25 cellular contexts compared by ENCODE assay signal in genomic region chr14:102999227-102999895, GRCh38.
"Had no signal": no experiment of that assay in that cellular context is flagged by ENCODE, and none has a peak within 500 bp of the region (broad histone marks: within the 10 kb centered on the region; RNA-seq: fewer than 3 reads in every experiment).

No MANE protein-coding gene starts in this region.

- ATAC-seq: activated CD8-positive, alpha-beta memory T cell treated with anti-CD3 and anti-CD28 coated beads, Interleukin-2, amount 10 ng/mL, durations not matched to agents 7 days and 5 days; activated CD8-positive, alpha-beta T cell treated with anti-CD3 and anti-CD28 coated beads, Interleukin-2, amount 10 ng/mL, durations not matched to agents 7 days and 5 days; esophagus mucosa; foreskin keratinocyte; heart left ventricle; left lobe of liver; lower lobe of right lung; natural killer cell; stimulated activated naive CD8-positive, alpha-beta T cell treated with anti-CD3 and anti-CD28 coated beads, Interleukin-15, Interleukin-2, amounts not matched to agents 100 U/mL and 50 U/mL, for 24 hours had no signal

- H3K4me1 ChIP-seq: ascending aorta, lower lobe of right lung, testis had no signal

- H3K27me3 ChIP-seq: ascending aorta, foreskin keratinocyte, heart left ventricle, testis, transverse colon had no signal

- H3K4me3 Mint-ChIP-seq: activated B cell treated with CpG ODN at 0.5 μM for 24 hours; activated CD8-positive, alpha-beta memory T cell treated with anti-CD3 and anti-CD28 coated beads, Interleukin-2, amount 10 ng/mL, durations not matched to agents 7 days and 5 days; activated CD8-positive, alpha-beta T cell treated with anti-CD3 and anti-CD28 coated beads, Interleukin-2, amount 10 ng/mL, durations not matched to agents 7 days and 5 days; activated naive CD8-positive, alpha-beta T cell; natural killer cell; T-helper 1 cell treated with Interleukin-12 subunit alpha and Interleukin-12 subunit beta and Interleukin-4 antibody, amounts not matched to agents 30 μg/mL and 1 μg/mL, for 36 hours had no signal

- H3K4me3 ChIP-seq: ascending aorta, heart left ventricle, lower lobe of right lung, testis, transverse colon had no signal

- H3K9me3 ChIP-seq: ascending aorta, heart left ventricle, lower lobe of right lung, testis, transverse colon had no signal

- H3K9me3 Mint-ChIP-seq: activated B cell treated with CpG ODN at 0.5 μM for 24 hours; activated T-helper 2 cell treated with anti-CD3 and anti-CD28 coated beads, Interferon-gamma antibody, Interleukin-2, Interleukin-4, amounts not matched to agents 10 μg/mL and 5 μg/mL and 100 μg/mL, durations not matched to agents 14 hours and 24 hours and 36 hours; natural killer cell; T-helper 1 cell treated with Interleukin-12 subunit alpha and Interleukin-12 subunit beta and Interleukin-4 antibody, amounts not matched to agents 30 μg/mL and 1 μg/mL, for 36 hours had no signal

- DNase-seq: activated B cell treated with CpG ODN at 0.5 μM for 24 hours; activated CD8-positive, alpha-beta memory T cell treated with anti-CD3 and anti-CD28 coated beads, Interleukin-2, amount 10 ng/mL, durations not matched to agents 7 days and 5 days; activated CD8-positive, alpha-beta T cell treated with anti-CD3 and anti-CD28 coated beads, Interleukin-2, amount 10 ng/mL, durations not matched to agents 7 days and 5 days; activated naive CD4-positive, alpha-beta T cell treated with Interleukin-2 at 50 U/mL for 16 hours; activated T-cell treated with anti-CD3 and anti-CD28 coated beads, Interleukin-2, amount 50 U/mL, for 48 hours; central memory CD4-positive, alpha-beta T cell; foreskin keratinocyte; kidney glomerular epithelial cell; lower lobe of right lung; mesenchymal stem cell; natural killer cell; right cardiac atrium; stimulated activated CD4-positive, alpha-beta T cell treated with anti-CD3 and anti-CD28 coated beads, Interleukin-2, amount 100 ng/mL, for 48 hours; stimulated activated naive CD8-positive, alpha-beta T cell treated with anti-CD3 and anti-CD28 coated beads, Interleukin-15, Interleukin-2, amounts not matched to agents 100 U/mL and 50 U/mL, for 24 hours; T-helper 9 cell; testis; transverse colon had no signal

- H3K27ac Mint-ChIP-seq: activated B cell treated with CpG ODN at 0.5 μM for 24 hours; activated CD8-positive, alpha-beta memory T cell treated with anti-CD3 and anti-CD28 coated beads, Interleukin-2, amount 10 ng/mL, durations not matched to agents 7 days and 5 days; activated CD8-positive, alpha-beta T cell treated with anti-CD3 and anti-CD28 coated beads, Interleukin-2, amount 10 ng/mL, durations not matched to agents 7 days and 5 days; activated naive CD8-positive, alpha-beta T cell; activated T-helper 2 cell treated with anti-CD3 and anti-CD28 coated beads, Interferon-gamma antibody, Interleukin-2, Interleukin-4, amounts not matched to agents 10 μg/mL and 5 μg/mL and 100 μg/mL, durations not matched to agents 14 hours and 24 hours and 36 hours; natural killer cell; T-helper 1 cell treated with Interleukin-12 subunit alpha and Interleukin-12 subunit beta and Interleukin-4 antibody, amounts not matched to agents 30 μg/mL and 1 μg/mL, for 36 hours had no signal

- H3K36me3 Mint-ChIP-seq: activated CD8-positive, alpha-beta memory T cell treated with anti-CD3 and anti-CD28 coated beads, Interleukin-2, amount 10 ng/mL, durations not matched to agents 7 days and 5 days; activated naive CD8-positive, alpha-beta T cell; natural killer cell had no signal

- H3K4me1 Mint-ChIP-seq: activated CD8-positive, alpha-beta memory T cell treated with anti-CD3 and anti-CD28 coated beads, Interleukin-2, amount 10 ng/mL, durations not matched to agents 7 days and 5 days; natural killer cell had no signal

- H3K27ac ChIP-seq: ascending aorta, foreskin keratinocyte, heart left ventricle, lower lobe of right lung, testis, transverse colon had no signal

- H3K27me3 Mint-ChIP-seq: activated B cell treated with CpG ODN at 0.5 μM for 24 hours; activated CD8-positive, alpha-beta memory T cell treated with anti-CD3 and anti-CD28 coated beads, Interleukin-2, amount 10 ng/mL, durations not matched to agents 7 days and 5 days; activated naive CD8-positive, alpha-beta T cell had no signal

- FAIRE-seq: urothelium cell line had no signal
